19 cellular contexts compared by ENCODE assay signal in the genomic region with DNA sequence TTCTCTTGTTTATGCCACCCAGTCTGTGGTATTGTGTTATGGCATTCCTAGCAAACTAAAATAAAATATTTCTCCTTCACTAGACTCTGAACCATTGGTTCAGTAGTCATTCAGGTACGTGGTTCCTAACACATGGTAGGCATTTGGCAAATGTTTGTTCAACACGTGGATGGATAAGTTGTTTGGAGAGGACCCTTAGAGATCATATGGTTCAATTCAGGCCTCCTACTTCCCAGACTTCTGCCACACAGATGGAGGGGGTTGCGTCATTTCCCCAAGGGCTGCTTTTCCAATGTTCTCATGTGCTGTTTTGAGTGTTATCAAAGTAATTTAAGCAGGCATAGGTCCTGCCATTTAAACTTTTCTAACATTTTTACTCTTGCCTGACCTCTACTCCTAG. TPM values are rescaled to one million over a fixed set of nuclear protein-coding genes. Genes with fewer than 3 reads are reported as not detected.
DNase-seq lines count a peak whose midpoint lies in the region; ATAC-seq and TF ChIP-seq lines count a peak whose summit lies in the region.
"Had no signal": no experiment of that assay in that cellular context is flagged by ENCODE, and none has a peak within 500 bp of the region (broad histone marks: within the 10 kb centered on the region; RNA-seq: fewer than 3 reads in every experiment).

No MANE protein-coding gene starts in this region.

- no peak overlapping the region for H3K4me3 ChIP-seq in lower lobe of right lung

- peak; percentile 92 for DNase-seq in DMS 273 treated with DMSO at 0.1 percent for 48 hours (lab: John Stamatoyannopoulos, UW)
- DNase-seq in LHCN-M2 (ENCODE audit: low read depth), result peak; percentile 26
- DNase-seq in amniotic epithelial cell (ENCODE audit: low read depth), result peak; percentile 40
- no peak for DNase-seq in lower lobe of right lung
- no peak for DNase-seq in stimulated activated CD4-positive, alpha-beta T cell treated with anti-CD3 and anti-CD28 coated beads, Interleukin-4, amount 100 ng/mL, for 1 hour
- DNase-seq in stimulated activated CD4-positive, alpha-beta T cell treated with anti-CD3 and anti-CD28 coated beads, Interleukin-4, amount 100 ng/mL, for 4 hours, result no peak
- DNase-seq in NCI-H526 treated with DMSO at 0.1 percent for 48 hours (lab: John Stamatoyannopoulos, UW), result no peak
- DNase-seq: activated B cell treated with CpG ODN at 0.5 μM for 24 hours; activated naive CD8-positive, alpha-beta T cell treated with anti-CD3 and anti-CD28 coated beads, Interleukin-2, amount 10 ng/mL, durations not matched to agents 7 days and 5 days; brain microvascular endothelial cell; NCI-H1436; occipital lobe; T-helper 2 cell had no signal

- peak; percentile 38 to 46 for ATAC-seq in lower lobe of right lung
- ATAC-seq in GM21723 (IDR thresholded peaks at IDR 0.05; ENCODE audit: unreplicated experiment), result no peak

- no peaks in the 10 kb centered on the region for H3K9me3 ChIP-seq in lower lobe of right lung

- no peak overlapping the region for H3K27ac ChIP-seq in lower lobe of right lung
- H3K27ac ChIP-seq: brain microvascular endothelial cell had no signal

- no peak for TF ChIP-seq CTCF in lower lobe of right lung (IDR thresholded peaks at IDR 0.05)

- intact Hi-C loops in lower lobe of right lung (cut with DNase I), result no loop called here

- H3K36me3 ChIP-seq in lower lobe of right lung, result no peaks in the 10 kb centered on the region
- H3K36me3 ChIP-seq: brain microvascular endothelial cell had no signal

- H3K27me3 ChIP-seq in lower lobe of right lung (ENCODE audit: low read depth), result no peaks in the 10 kb centered on the region
- H3K27me3 ChIP-seq: brain microvascular endothelial cell had no signal

- peaks cover 41% of the 10 kb centered on the region for H3K4me1 ChIP-seq in lower lobe of right lung

RNA-seq across cellular contexts. Expression of a gene that starts 6.7 kb away (rescaled TPM):
- total RNA-seq in LHCN-M2 (2014; rRNA removed) (not detected in 2 replicates), lower lobe of right lung (159 TPM)
- polyA plus RNA-seq in LHCN-M2 (2012), result not detected
- total RNA-seq: activated B cell treated with CpG ODN at 0.5 μM for 24 hours; activated naive CD8-positive, alpha-beta T cell treated with anti-CD3 and anti-CD28 coated beads, Interleukin-2, amount 10 ng/mL, durations not matched to agents 7 days and 5 days; activated T-helper 1 cell treated with anti-CD3 and anti-CD28 coated beads, Interleukin-12 subunit alpha, Interleukin-12 subunit beta, Interleukin-2, Interleukin-4 antibody, amounts not matched to agents 30 ng/mL and 10 ng/mL and 1 ng/mL, durations not matched to agents 14 hours and 24 hours and 36 hours; glomerular endothelial cell; HT1080; NCI-H460; subcutaneous adipose tissue had no signal

RNA-seq across cellular contexts. Expression of a gene that starts 8.8 kb away (rescaled TPM):
- total RNA-seq in LHCN-M2 (2014; rRNA removed) (2.8 and 3.6 TPM in 2 replicates), lower lobe of right lung (3.2 TPM)
- polyA plus RNA-seq in LHCN-M2 (2012), result 3.2 TPM
- total RNA-seq: HT1080 had no signal

RNA-seq across cellular contexts. Expression of a gene that starts 45.9 kb away (rescaled TPM):
- total RNA-seq in LHCN-M2 (2014; rRNA removed), result not detected in 2 replicates
- polyA plus RNA-seq in LHCN-M2 (2012), result 1.1 TPM
- total RNA-seq in lower lobe of right lung, result not detected
- total RNA-seq: activated naive CD8-positive, alpha-beta T cell treated with anti-CD3 and anti-CD28 coated beads, Interleukin-2, amount 10 ng/mL, durations not matched to agents 7 days and 5 days; activated T-helper 1 cell treated with anti-CD3 and anti-CD28 coated beads, Interleukin-12 subunit alpha, Interleukin-12 subunit beta, Interleukin-2, Interleukin-4 antibody, amounts not matched to agents 30 ng/mL and 10 ng/mL and 1 ng/mL, durations not matched to agents 14 hours and 24 hours and 36 hours; glomerular endothelial cell; HT1080; occipital lobe had no signal

Comparison
In these comparisons a context has a peak if more than half of its experiments do, and no peak if none do; other contexts are left out.
1. DNase-seq: peak in DMS 273 treated with DMSO at 0.1 percent for 48 hours (single experiment), LHCN-M2 (single experiment) and amniotic epithelial cell (single experiment); none in lower lobe of right lung (single experiment), stimulated activated CD4-positive, alpha-beta T cell treated with anti-CD3 and anti-CD28 coated beads, Interleukin-4, amount 100 ng/mL, for 1 hour (single experiment), stimulated activated CD4-positive, alpha-beta T cell treated with anti-CD3 and anti-CD28 coated beads, Interleukin-4, amount 100 ng/mL, for 4 hours (0 of 2) and NCI-H526 treated with DMSO at 0.1 percent for 48 hours (single experiment).
2. RNA of a gene that starts 6.7 kb away (total RNA-seq): 159 TPM in lower lobe of right lung (single experiment); not detected in LHCN-M2; every median in the first group is over 100 times any median in the second.